9 cellular contexts compared by ENCODE assay signal in genomic region chr15:25950014-25950413, GRCh38.
"Had no signal": no experiment of that assay in that cellular context is flagged by ENCODE, and none has a peak within 500 bp of the region (broad histone marks: within the 10 kb centered on the region; RNA-seq: fewer than 3 reads in every experiment).

No MANE protein-coding gene starts in this region.

- DNase-seq: GOT3, H7, HFFc6, KBM-7 had no signal

- ATAC-seq: HCT116 had no signal

- H3K27me3 Mint-ChIP-seq: IgD-negative memory B cell had no signal

- H3K27ac Mint-ChIP-seq: HFFc6, IgD-negative memory B cell had no signal

- H3K27ac ChIP-seq: KMS-11 had no signal

- H3K4me2 ChIP-seq: KMS-11 had no signal

- H3K4me3 ChIP-seq: HAP-1 had no signal

- H3K9ac ChIP-seq: KMS-11 had no signal

- H3K4me3 Mint-ChIP-seq: HFFc6, IgD-negative memory B cell had no signal

- FAIRE-seq: HTR-8/SVneo had no signal

- H3K36me3 Mint-ChIP-seq: IgD-negative memory B cell had no signal

- H3K36me3 ChIP-seq: HAP-1 had no signal
